In the genomic region with DNA sequence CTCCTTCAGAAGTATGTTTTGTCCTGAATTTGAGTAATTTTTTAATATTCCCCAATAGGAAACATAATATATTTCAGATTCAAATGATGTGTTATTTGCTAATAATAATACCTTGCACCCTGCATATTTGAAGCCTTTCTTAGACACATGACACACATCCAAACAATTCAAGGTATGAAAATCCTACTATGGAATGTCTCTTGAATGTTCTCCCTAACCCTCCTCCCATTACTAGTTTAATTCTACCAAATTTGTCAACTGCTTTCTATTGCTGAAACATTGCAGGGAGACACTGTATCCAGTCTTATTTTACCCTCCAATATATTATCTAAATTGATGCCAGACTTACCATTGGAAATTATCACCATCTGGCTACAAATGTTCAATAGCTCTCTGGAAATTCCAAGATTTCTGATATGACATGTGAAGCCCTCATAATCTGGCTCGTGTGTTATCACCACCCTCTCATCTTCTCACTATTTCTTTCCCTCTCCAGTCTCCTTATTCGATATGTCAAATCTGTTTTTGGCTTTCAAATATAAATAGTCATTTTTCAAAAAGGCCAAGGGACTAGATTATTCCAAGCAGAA, we compare ENCODE assay signal across 22 cellular contexts.
DNase-seq lines count a peak whose midpoint lies in the region; ATAC-seq, FAIRE-seq and TF ChIP-seq lines count a peak whose summit lies in the region.
"Had no signal": no experiment of that assay in that cellular context is flagged by ENCODE, and none has a peak within 500 bp of the region (broad histone marks: within the 10 kb centered on the region; RNA-seq: fewer than 3 reads in every experiment).

No MANE protein-coding gene starts in this region.

- H3K36me3 ChIP-seq in adipocyte (ENCODE audit: control insufficient read depth, insufficient read depth, low read length, severe bottlenecking) (no peaks in the 10 kb centered on the region), keratinocyte (ENCODE audit: control insufficient read depth in 2 of 2, extremely low read depth in 1 of 2, insufficient read depth in 2 of 2, low read length in 2 of 2) (no peaks in the 10 kb centered on the region), smooth muscle cell (ENCODE audit: low read depth) (no peaks in the 10 kb centered on the region), body of pancreas (replicated peaks in 1 of 2; ENCODE audit: insufficient read depth in 1 of 2, low read depth in 2 of 2) (no peaks in the 10 kb centered on the region)
- H3K36me3 ChIP-seq: left ventricle myocardium inferior had no signal

- H3K9ac ChIP-seq in adipocyte (ENCODE audit: low read length) (peak overlapping the region; percentile 27), keratinocyte (ENCODE audit: control insufficient read depth, extremely low read depth, insufficient read depth, low read length) (no peak overlapping the region), smooth muscle cell (ENCODE audit: low read depth) (no peak overlapping the region)

- DNase-seq in HS-5 (ENCODE audit: low read depth), result peak; percentile 38
- peak; percentile 35 for DNase-seq in adipocyte (ENCODE audit: low read depth)
- peak; percentile 9 for DNase-seq in keratinocyte (ENCODE audit: low read depth, low spot score)
- DNase-seq in smooth muscle cell (lab: John Stamatoyannopoulos, UW; ENCODE audit: unreplicated experiment), result no peak
- DNase-seq in body of pancreas, result no peak
- DNase-seq in NCI-H524 treated with DMSO at 0.1 percent for 48 hours (lab: John Stamatoyannopoulos, UW), result no peak
- DNase-seq in mucosa of gallbladder (ENCODE audit: low spot score), result no peak
- DNase-seq: activated T-cell treated with anti-CD3 and anti-CD28 coated beads, Interleukin-2, amount 50 U/mL, for 72 hours; effector CD4-positive, alpha-beta T cell; left ventricle myocardium inferior; naive B cell; NCI-H146; NCI-H345; NK-92 treated with Interleukin-12 subunit alpha and Interleukin-12 subunit beta, amount 100 ng/mL, for 24 hours; stimulated activated naive CD4-positive, alpha-beta T cell treated with Interleukin-2 at 50 U/mL for 16 hours; T-helper 2 cell had no signal

- H3K27ac ChIP-seq in keratinocyte (ENCODE audit: control insufficient read depth, insufficient read depth, low read length) (no peak overlapping the region), smooth muscle cell (ENCODE audit: low read depth) (no peak overlapping the region), body of pancreas (no peak overlapping the region)
- H3K27ac ChIP-seq: left ventricle myocardium inferior had no signal

- ATAC-seq in body of pancreas, result no peak
- no peak for ATAC-seq in stimulated activated memory B cell treated with anti-CD40 and anti-IgM and Interleukin-4, amounts not matched to agents 10 μg/mL and 1 μg/mL and 100 μg/mL, for 72 hours
- ATAC-seq: activated naive CD4-positive, alpha-beta T cell treated with anti-CD3 and anti-CD28 coated beads, Interleukin-2, amount 50 U/mL, for 72 hours; activated T-cell treated with anti-CD3 and anti-CD28 coated beads, Interleukin-2, amount 50 U/mL, for 72 hours; WTC11 had no signal

- no peaks in the 10 kb centered on the region for H3K27me3 ChIP-seq in adipocyte (replicated peaks; ENCODE audit: control insufficient read depth, insufficient read depth, low read length)
- H3K27me3 ChIP-seq in keratinocyte (ENCODE audit: control insufficient read depth, extremely low read depth, insufficient read depth, low read length), result no peaks in the 10 kb centered on the region
- no peaks in the 10 kb centered on the region for H3K27me3 ChIP-seq in smooth muscle cell (ENCODE audit: low read depth)
- H3K27me3 ChIP-seq in body of pancreas, result no peaks in the 10 kb centered on the region

- H3K9me1 ChIP-seq in keratinocyte (ENCODE audit: control insufficient read depth, extremely low read depth, insufficient read depth, low read length), result no peaks in the 10 kb centered on the region

- H3K79me2 ChIP-seq in keratinocyte (ENCODE audit: control insufficient read depth, insufficient read depth, low read length) (no peaks in the 10 kb centered on the region), smooth muscle cell (ENCODE audit: low read depth) (no peaks in the 10 kb centered on the region)

- H3K9me3 ChIP-seq in adipocyte (ENCODE audit: control insufficient read depth, low read length) (peaks cover 21% of the 10 kb centered on the region), keratinocyte (ENCODE audit: control insufficient read depth, low read depth, low read length) (no peaks in the 10 kb centered on the region), smooth muscle cell (replicated peaks; ENCODE audit: low read depth) (peaks cover under 1% of the 10 kb centered on the region), body of pancreas (no peaks in the 10 kb centered on the region)

- H3K27ac Mint-ChIP-seq in stimulated activated memory B cell treated with anti-CD40 and anti-IgM and Interleukin-4, amounts not matched to agents 10 μg/mL and 1 μg/mL and 100 μg/mL, for 72 hours, result no peak overlapping the region
- H3K27ac Mint-ChIP-seq: activated naive CD4-positive, alpha-beta T cell treated with anti-CD3 and anti-CD28 coated beads, Interleukin-2, amount 50 U/mL, for 72 hours; activated T-cell treated with anti-CD3 and anti-CD28 coated beads, Interleukin-2, amount 50 U/mL, for 72 hours; CD14-positive monocyte; naive B cell; type B pancreatic cell; WTC11 had no signal

- FAIRE-seq in keratinocyte (lab: Jason Lieb, UNC), result no peak
- FAIRE-seq: H1 had no signal

- dilution Hi-C loops in keratinocyte (cut with MboI; ENCODE audit: extremely low pct_ligation_motif_present, low sequenced_read_pairs), result no loop called here

- H3K27me3 Mint-ChIP-seq in stimulated activated memory B cell treated with anti-CD40 and anti-IgM and Interleukin-4, amounts not matched to agents 10 μg/mL and 1 μg/mL and 100 μg/mL, for 72 hours, result no peaks in the 10 kb centered on the region
- H3K27me3 Mint-ChIP-seq: naive B cell, type B pancreatic cell had no signal

- H3K4me3 Mint-ChIP-seq in stimulated activated memory B cell treated with anti-CD40 and anti-IgM and Interleukin-4, amounts not matched to agents 10 μg/mL and 1 μg/mL and 100 μg/mL, for 72 hours, result no peak overlapping the region
- H3K4me3 Mint-ChIP-seq: activated T-cell treated with anti-CD3 and anti-CD28 coated beads, Interleukin-2, amount 50 U/mL, for 72 hours; CD14-positive monocyte; naive B cell; type B pancreatic cell; WTC11 had no signal

- H3K4me3 ChIP-seq in adipocyte (ENCODE audit: low read length) (no peak overlapping the region), keratinocyte (ENCODE audit: control insufficient read depth in 2 of 3, extremely low read depth in 1 of 3, insufficient read depth in 2 of 3, low read depth in 1 of 3, low read length in 3 of 3) (no peak overlapping the region), smooth muscle cell (no peak overlapping the region), body of pancreas (no peak overlapping the region)
- H3K4me3 ChIP-seq: left ventricle myocardium inferior had no signal

- TF ChIP-seq CTCF in keratinocyte (optimal IDR thresholded peaks at IDR 0.05 in 1 of 3, IDR thresholded peaks at IDR 0.05 in 1 of 3, conservative IDR thresholded peaks at IDR 0.05 in 1 of 3; ENCODE audit: extremely low read depth in 1 of 3, insufficient read depth in 2 of 3, low read length in 3 of 3) (no peak), smooth muscle cell (IDR thresholded peaks at IDR 0.05; ENCODE audit: borderline replicate concordance, insufficient read depth, poor library complexity, severe bottlenecking) (no peak), body of pancreas (IDR thresholded peaks at IDR 0.05) (no peak)

- H3K4me1 ChIP-seq in adipocyte (ENCODE audit: control insufficient read depth, insufficient read depth, low read length) (peaks cover 5% of the 10 kb centered on the region), keratinocyte (ENCODE audit: control insufficient read depth, extremely low read depth, insufficient read depth, low read length) (peaks cover 7% of the 10 kb centered on the region), smooth muscle cell (ENCODE audit: low read depth) (no peaks in the 10 kb centered on the region), body of pancreas (no peaks in the 10 kb centered on the region)
- H3K4me1 ChIP-seq: left ventricle myocardium inferior had no signal

- H3F3A ChIP-seq in smooth muscle cell (ENCODE audit: low read depth), result no peaks in the 10 kb centered on the region

- H2AFZ ChIP-seq in keratinocyte (ENCODE audit: control insufficient read depth, low read length) (peak overlapping the region; percentile 35), smooth muscle cell (ENCODE audit: low read depth) (peak overlapping the region; percentile 40)

- 51% methylated on average over 2 of the region's 2 CpGs for WGBS in smooth muscle cell (ENCODE audit: low lambda C conversion rate)
- 67 to 75% methylated on average over 2 of the region's 2 CpGs for WGBS in body of pancreas, 2 donors

- no peak for TF ChIP-seq POLR2A in body of pancreas (IDR thresholded peaks at IDR 0.05)

- no peaks in the 10 kb centered on the region for H4K20me1 ChIP-seq in keratinocyte (ENCODE audit: control insufficient read depth, extremely low read depth, insufficient read depth, low read length)
- no peaks in the 10 kb centered on the region for H4K20me1 ChIP-seq in smooth muscle cell (ENCODE audit: low read depth)

- no peaks in the 10 kb centered on the region for H3K36me3 Mint-ChIP-seq in stimulated activated memory B cell treated with anti-CD40 and anti-IgM and Interleukin-4, amounts not matched to agents 10 μg/mL and 1 μg/mL and 100 μg/mL, for 72 hours
- H3K36me3 Mint-ChIP-seq: activated naive CD4-positive, alpha-beta T cell treated with anti-CD3 and anti-CD28 coated beads, Interleukin-2, amount 50 U/mL, for 72 hours; CD14-positive monocyte; naive B cell; WTC11 had no signal

- no peak overlapping the region for H3K4me2 ChIP-seq in keratinocyte (ENCODE audit: control insufficient read depth, extremely low read depth, insufficient read depth, low read depth, low read length)
- H3K4me2 ChIP-seq in smooth muscle cell, result no peak overlapping the region

- no peaks in the 10 kb centered on the region for H3K4me1 Mint-ChIP-seq in stimulated activated memory B cell treated with anti-CD40 and anti-IgM and Interleukin-4, amounts not matched to agents 10 μg/mL and 1 μg/mL and 100 μg/mL, for 72 hours
- H3K4me1 Mint-ChIP-seq: CD14-positive monocyte, naive B cell, WTC11 had no signal

- no peaks in the 10 kb centered on the region for H3K9me3 Mint-ChIP-seq in stimulated activated memory B cell treated with anti-CD40 and anti-IgM and Interleukin-4, amounts not matched to agents 10 μg/mL and 1 μg/mL and 100 μg/mL, for 72 hours
- H3K9me3 Mint-ChIP-seq: activated naive CD4-positive, alpha-beta T cell treated with anti-CD3 and anti-CD28 coated beads, Interleukin-2, amount 50 U/mL, for 72 hours had no signal

- intact Hi-C loops in body of pancreas (cut with DNase I), result no loop called here

Comparison
In these comparisons a context has a peak if more than half of its experiments do, and no peak if none do; other contexts are left out.
1. DNase-seq: peak in HS-5 (single experiment), adipocyte (single experiment) and keratinocyte (single experiment); none in smooth muscle cell (single experiment), body of pancreas (0 of 4), NCI-H524 treated with DMSO at 0.1 percent for 48 hours (single experiment) and mucosa of gallbladder (single experiment).